ENCODE assay signal across 8 cellular contexts in genomic region chr7:140316165-140316661, GRCh38.
DNase-seq lines count a peak whose midpoint lies in the region; ATAC-seq and TF ChIP-seq lines count a peak whose summit lies in the region.

No MANE protein-coding gene starts in this region.

- peak in 1 of 2 donors; percentile 22 for TF ChIP-seq POLR2A in Peyer's patch (IDR thresholded peaks at IDR 0.05)

- peak; percentile 61 for DNase-seq in H4 (ENCODE audit: low spot score)
- peak in 2 of 3 donors; percentile 67 to 80 for DNase-seq in Peyer's patch
- peak; percentile 98 for DNase-seq in epithelial cell of esophagus (ENCODE audit: low read depth)
- no peak for DNase-seq in NCI-H526 (lab: John Stamatoyannopoulos, UW)
- DNase-seq in SHP77 treated with DMSO at 0.1 percent for 48 hours (lab: John Stamatoyannopoulos, UW): no peak

- peaks cover 0 to 6% (median 0%) of the 10 kb centered on the region in 4 donors for H3K9me3 ChIP-seq in Peyer's patch
- H3K9me3 ChIP-seq in muscle layer of duodenum (ENCODE audit: control insufficient read depth in 1 of 2, low read length in 2 of 2): peaks cover 3 to 4% of the 10 kb centered on the region in 2 donors

- H3K27ac ChIP-seq in Peyer's patch (peak overlapping the region in 3 of 4 donors; percentile 26 to 81 (median 68)), muscle layer of duodenum (ENCODE audit: low read length) (peak overlapping the region; percentile 77)

- H3K36me3 ChIP-seq in Peyer's patch (no peaks in the 10 kb centered on the region), muscle layer of duodenum (ENCODE audit: control insufficient read depth in 1 of 2, insufficient read depth in 2 of 2, low read length in 2 of 2) (no peaks in the 10 kb centered on the region)

- peaks cover 0 to 23% (median 4%) of the 10 kb centered on the region in 4 donors for H3K4me1 ChIP-seq in Peyer's patch
- peaks cover 14 to 22% of the 10 kb centered on the region in 2 donors for H3K4me1 ChIP-seq in muscle layer of duodenum (ENCODE audit: control insufficient read depth in 1 of 2, insufficient read depth in 2 of 2, low read length in 2 of 2)

- no peak for TF ChIP-seq CTCF in Peyer's patch (IDR thresholded peaks at IDR 0.05)
- TF ChIP-seq CTCF in epithelial cell of esophagus (IDR thresholded peaks at IDR 0.05; ENCODE audit: insufficient read depth, low read depth, low read length, missing control alignments): no peak

- no peak for ATAC-seq in HG03025 (IDR thresholded peaks at IDR 0.05; ENCODE audit: low FRiP score, unreplicated experiment)
- no peak for ATAC-seq in GM21447 (IDR thresholded peaks at IDR 0.05; ENCODE audit: unreplicated experiment)

- H3K27me3 ChIP-seq in Peyer's patch (no peaks in the 10 kb centered on the region), muscle layer of duodenum (ENCODE audit: low read depth, low read length) (no peaks in the 10 kb centered on the region)

- peak overlapping the region in 2 of 4 donors; percentile 16 to 27 for H3K4me3 ChIP-seq in Peyer's patch
- peak overlapping the region; percentile 35 for H3K4me3 ChIP-seq in epithelial cell of esophagus (ENCODE audit: low read length)
- peak overlapping the region; percentile 10 to 50 for H3K4me3 ChIP-seq in muscle layer of duodenum (ENCODE audit: low read depth in 1 of 2, low read length in 2 of 2)

Comparison
In these comparisons a context has a peak if more than half of its experiments do, and no peak if none do; other contexts are left out.
1. DNase-seq: peak in H4 (single experiment), Peyer's patch (2 of 3) and epithelial cell of esophagus (single experiment); none in NCI-H526 (0 of 2) and SHP77 treated with DMSO at 0.1 percent for 48 hours (single experiment).